Comparison of ENCODE assay signal across 9 cellular contexts in the genomic region with DNA sequence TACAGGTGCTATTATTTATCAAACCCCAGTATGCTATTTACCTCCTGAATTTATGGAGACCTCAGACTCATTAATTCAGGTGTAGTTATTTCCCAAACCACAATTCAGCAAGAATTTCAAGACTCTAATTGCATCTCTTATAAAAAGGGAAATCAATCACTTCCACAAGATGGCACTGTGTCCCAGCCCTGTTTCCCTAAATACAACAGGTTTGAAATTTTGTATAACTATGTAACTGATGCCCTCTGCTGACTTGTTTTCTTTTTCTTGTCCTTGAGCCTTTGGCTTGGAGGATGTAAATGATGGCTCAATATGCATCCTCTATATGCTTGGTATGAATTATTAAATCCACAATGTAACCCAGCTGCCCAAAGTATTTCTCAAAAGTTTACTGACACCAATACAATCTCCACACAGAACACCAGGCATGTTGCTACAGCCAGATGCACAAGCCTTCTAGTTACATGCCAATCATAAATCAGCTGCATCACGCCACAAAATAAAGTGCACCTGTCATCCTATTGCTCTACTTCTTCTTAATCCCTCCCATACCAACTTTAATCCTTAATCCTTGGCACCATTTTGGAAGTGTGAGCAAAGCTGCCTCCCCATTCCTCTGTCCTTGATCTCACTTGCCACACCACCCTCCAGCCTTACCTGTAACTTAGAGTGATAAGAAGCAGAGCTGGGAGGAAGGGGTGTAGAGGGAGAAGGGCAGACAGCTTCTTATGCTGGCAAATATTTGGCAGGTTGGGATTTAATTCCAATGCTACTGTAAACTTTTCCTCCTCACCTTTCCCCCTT. TPM values are rescaled to one million over a fixed set of nuclear protein-coding genes. Genes with fewer than 3 reads are reported as not detected.
DNase-seq lines count a peak whose midpoint lies in the region; ATAC-seq lines count a peak whose summit lies in the region.
"Had no signal": no experiment of that assay in that cellular context is flagged by ENCODE, and none has a peak within 500 bp of the region (broad histone marks: within the 10 kb centered on the region; RNA-seq: fewer than 3 reads in every experiment).

No MANE protein-coding gene starts in this region.

- POLR2A ChIA-PET in activated CD4-positive, alpha-beta memory T cell treated with anti-CD3 and anti-CD28 coated beads for 36 hours (lab: Charles Lee) = interaction anchor here (0.6 to 1.1 kb wide), 2 partner anchors 24 to 91 kb away, joined by 3 read pairs; no protein-coding TSS in a partner anchor

- no peak overlapping the region for H3K4me3 Mint-ChIP-seq in activated CD4-positive, alpha-beta memory T cell treated with anti-CD3 and anti-CD28 coated beads for 36 hours
- H3K4me3 Mint-ChIP-seq: T-helper 1 cell treated with Interleukin-12 subunit alpha and Interleukin-12 subunit beta and Interleukin-4 antibody, amounts not matched to agents 30 μg/mL and 1 μg/mL, for 36 hours had no signal

- no peaks in the 10 kb centered on the region for H3K4me1 ChIP-seq in HAP-1

- in situ Hi-C loops in HAP-1 (cut with MboI; ENCODE audit: low sequenced_read_pairs) = no loop called here

- no peak overlapping the region for H3K27ac Mint-ChIP-seq in activated CD4-positive, alpha-beta memory T cell treated with anti-CD3 and anti-CD28 coated beads for 36 hours
- H3K27ac Mint-ChIP-seq: T-helper 1 cell treated with Interleukin-12 subunit alpha and Interleukin-12 subunit beta and Interleukin-4 antibody, amounts not matched to agents 30 μg/mL and 1 μg/mL, for 36 hours had no signal

- H3K9me3 Mint-ChIP-seq in activated CD4-positive, alpha-beta memory T cell treated with anti-CD3 and anti-CD28 coated beads for 36 hours = peaks cover 5% of the 10 kb centered on the region
- H3K9me3 Mint-ChIP-seq: T-helper 1 cell treated with Interleukin-12 subunit alpha and Interleukin-12 subunit beta and Interleukin-4 antibody, amounts not matched to agents 30 μg/mL and 1 μg/mL, for 36 hours had no signal

- intact Hi-C loops in activated CD4-positive, alpha-beta memory T cell treated with anti-CD3 and anti-CD28 coated beads for 36 hours (cut with micrococcal nuclease) = loop anchor here (1.0 to 5.0 kb wide), 4 partner anchors 15 to 782 kb away; partner anchors contain the start of gene PIGC

- peaks cover 5% of the 10 kb centered on the region for H3K36me3 Mint-ChIP-seq in activated CD4-positive, alpha-beta memory T cell treated with anti-CD3 and anti-CD28 coated beads for 36 hours

- no peaks in the 10 kb centered on the region for H3K27me3 Mint-ChIP-seq in activated CD4-positive, alpha-beta memory T cell treated with anti-CD3 and anti-CD28 coated beads for 36 hours

- H3K36me3 ChIP-seq in HAP-1 (replicated peaks) = no peaks in the 10 kb centered on the region

- H3K9me3 ChIP-seq in HAP-1 = no peaks in the 10 kb centered on the region

- H3K4me3 ChIP-seq in HAP-1 = no peak overlapping the region

- CTCF ChIA-PET in activated CD4-positive, alpha-beta memory T cell treated with anti-CD3 and anti-CD28 coated beads for 36 hours (lab: Charles Lee) = interaction anchor here (0.6 to 3.0 kb wide), 20 partner anchors 11 to 444 kb away, joined by 3 to 40 read pairs (median 3); partner anchors contain the start of gene PIGC

- ATAC-seq in GM19324 (IDR thresholded peaks at IDR 0.05; ENCODE audit: low FRiP score, unreplicated experiment) (no peak), HG02798 (IDR thresholded peaks at IDR 0.05; ENCODE audit: poor library complexity, unreplicated experiment) (no peak)

- H3K27me3 ChIP-seq in HAP-1 (ENCODE audit: low read depth) = no peaks in the 10 kb centered on the region

- DNase-seq in COR-L47 (lab: John Stamatoyannopoulos, UW) (peak; percentile 45), HAP-1 (ENCODE audit: low spot score in 2 of 2) (peak; percentile 52 to 62), NCI-H524 (lab: John Stamatoyannopoulos, UW) (peak; percentile 8 to 67), foreskin melanocyte (peak; percentile 64), pons (ENCODE audit: low spot score) (peak; percentile 84)
- DNase-seq in activated CD4-positive, alpha-beta memory T cell treated with anti-CD3 and anti-CD28 coated beads for 36 hours = peak; percentile 50

- H3K4me1 Mint-ChIP-seq in activated CD4-positive, alpha-beta memory T cell treated with anti-CD3 and anti-CD28 coated beads for 36 hours (ENCODE audit: low read depth) = peaks cover 33% of the 10 kb centered on the region

RNA-seq across cellular contexts. Expression of gene C1orf105, which starts 9.0 kb away (rescaled TPM):
- not detected for total RNA-seq in activated CD4-positive, alpha-beta memory T cell treated with anti-CD3 and anti-CD28 coated beads for 36 hours

RNA-seq across cellular contexts. Expression of gene PIGC, which starts 14.3 kb away (rescaled TPM):
- 10 to 100 TPM; 16.6 to 17.4 TPM for total RNA-seq in activated CD4-positive, alpha-beta memory T cell treated with anti-CD3 and anti-CD28 coated beads for 36 hours
